ENCODE assay signal across 1 cellular context in the genomic region with DNA sequence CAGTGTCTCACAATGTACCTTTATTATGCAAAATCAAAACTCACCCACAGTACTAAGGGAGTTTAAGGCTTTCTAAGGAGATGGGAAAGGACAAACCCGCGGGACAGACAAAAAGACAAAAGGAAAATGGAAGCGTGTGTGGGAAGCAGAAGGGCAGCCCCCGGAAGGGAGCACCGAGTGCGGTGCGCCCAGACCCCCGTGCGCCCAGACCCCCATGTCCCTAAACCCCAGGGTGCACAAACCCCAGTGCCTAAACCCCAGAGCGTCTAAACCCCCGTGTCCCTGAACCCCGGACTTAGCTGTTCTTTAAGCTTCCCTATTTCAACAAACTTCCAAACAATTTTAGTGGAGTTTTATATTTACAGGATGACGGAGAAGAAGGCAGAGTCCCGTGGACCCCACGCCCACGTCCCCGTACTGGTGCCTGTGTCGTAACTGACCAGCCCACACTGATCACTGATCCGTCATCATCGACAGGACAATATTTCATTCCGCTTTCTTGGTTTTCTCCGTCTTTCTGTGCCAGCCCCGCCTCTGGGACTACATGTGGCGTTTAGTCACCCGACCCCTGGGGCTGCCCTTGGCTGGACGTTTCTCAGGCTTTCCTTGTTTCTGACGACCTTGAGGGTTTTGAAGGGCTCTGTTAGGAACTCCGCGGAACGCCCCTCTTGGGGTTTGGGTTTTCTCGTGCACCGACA.
TF ChIP-seq lines count a peak whose summit lies in the region.

No MANE protein-coding gene starts in this region.

TF ChIP-seq in GM23338, 12 proteins besides CTCF, POLR2A, EP300 and RAD21 (continued from another document):
- TF ChIP-seq, protein P1, sequence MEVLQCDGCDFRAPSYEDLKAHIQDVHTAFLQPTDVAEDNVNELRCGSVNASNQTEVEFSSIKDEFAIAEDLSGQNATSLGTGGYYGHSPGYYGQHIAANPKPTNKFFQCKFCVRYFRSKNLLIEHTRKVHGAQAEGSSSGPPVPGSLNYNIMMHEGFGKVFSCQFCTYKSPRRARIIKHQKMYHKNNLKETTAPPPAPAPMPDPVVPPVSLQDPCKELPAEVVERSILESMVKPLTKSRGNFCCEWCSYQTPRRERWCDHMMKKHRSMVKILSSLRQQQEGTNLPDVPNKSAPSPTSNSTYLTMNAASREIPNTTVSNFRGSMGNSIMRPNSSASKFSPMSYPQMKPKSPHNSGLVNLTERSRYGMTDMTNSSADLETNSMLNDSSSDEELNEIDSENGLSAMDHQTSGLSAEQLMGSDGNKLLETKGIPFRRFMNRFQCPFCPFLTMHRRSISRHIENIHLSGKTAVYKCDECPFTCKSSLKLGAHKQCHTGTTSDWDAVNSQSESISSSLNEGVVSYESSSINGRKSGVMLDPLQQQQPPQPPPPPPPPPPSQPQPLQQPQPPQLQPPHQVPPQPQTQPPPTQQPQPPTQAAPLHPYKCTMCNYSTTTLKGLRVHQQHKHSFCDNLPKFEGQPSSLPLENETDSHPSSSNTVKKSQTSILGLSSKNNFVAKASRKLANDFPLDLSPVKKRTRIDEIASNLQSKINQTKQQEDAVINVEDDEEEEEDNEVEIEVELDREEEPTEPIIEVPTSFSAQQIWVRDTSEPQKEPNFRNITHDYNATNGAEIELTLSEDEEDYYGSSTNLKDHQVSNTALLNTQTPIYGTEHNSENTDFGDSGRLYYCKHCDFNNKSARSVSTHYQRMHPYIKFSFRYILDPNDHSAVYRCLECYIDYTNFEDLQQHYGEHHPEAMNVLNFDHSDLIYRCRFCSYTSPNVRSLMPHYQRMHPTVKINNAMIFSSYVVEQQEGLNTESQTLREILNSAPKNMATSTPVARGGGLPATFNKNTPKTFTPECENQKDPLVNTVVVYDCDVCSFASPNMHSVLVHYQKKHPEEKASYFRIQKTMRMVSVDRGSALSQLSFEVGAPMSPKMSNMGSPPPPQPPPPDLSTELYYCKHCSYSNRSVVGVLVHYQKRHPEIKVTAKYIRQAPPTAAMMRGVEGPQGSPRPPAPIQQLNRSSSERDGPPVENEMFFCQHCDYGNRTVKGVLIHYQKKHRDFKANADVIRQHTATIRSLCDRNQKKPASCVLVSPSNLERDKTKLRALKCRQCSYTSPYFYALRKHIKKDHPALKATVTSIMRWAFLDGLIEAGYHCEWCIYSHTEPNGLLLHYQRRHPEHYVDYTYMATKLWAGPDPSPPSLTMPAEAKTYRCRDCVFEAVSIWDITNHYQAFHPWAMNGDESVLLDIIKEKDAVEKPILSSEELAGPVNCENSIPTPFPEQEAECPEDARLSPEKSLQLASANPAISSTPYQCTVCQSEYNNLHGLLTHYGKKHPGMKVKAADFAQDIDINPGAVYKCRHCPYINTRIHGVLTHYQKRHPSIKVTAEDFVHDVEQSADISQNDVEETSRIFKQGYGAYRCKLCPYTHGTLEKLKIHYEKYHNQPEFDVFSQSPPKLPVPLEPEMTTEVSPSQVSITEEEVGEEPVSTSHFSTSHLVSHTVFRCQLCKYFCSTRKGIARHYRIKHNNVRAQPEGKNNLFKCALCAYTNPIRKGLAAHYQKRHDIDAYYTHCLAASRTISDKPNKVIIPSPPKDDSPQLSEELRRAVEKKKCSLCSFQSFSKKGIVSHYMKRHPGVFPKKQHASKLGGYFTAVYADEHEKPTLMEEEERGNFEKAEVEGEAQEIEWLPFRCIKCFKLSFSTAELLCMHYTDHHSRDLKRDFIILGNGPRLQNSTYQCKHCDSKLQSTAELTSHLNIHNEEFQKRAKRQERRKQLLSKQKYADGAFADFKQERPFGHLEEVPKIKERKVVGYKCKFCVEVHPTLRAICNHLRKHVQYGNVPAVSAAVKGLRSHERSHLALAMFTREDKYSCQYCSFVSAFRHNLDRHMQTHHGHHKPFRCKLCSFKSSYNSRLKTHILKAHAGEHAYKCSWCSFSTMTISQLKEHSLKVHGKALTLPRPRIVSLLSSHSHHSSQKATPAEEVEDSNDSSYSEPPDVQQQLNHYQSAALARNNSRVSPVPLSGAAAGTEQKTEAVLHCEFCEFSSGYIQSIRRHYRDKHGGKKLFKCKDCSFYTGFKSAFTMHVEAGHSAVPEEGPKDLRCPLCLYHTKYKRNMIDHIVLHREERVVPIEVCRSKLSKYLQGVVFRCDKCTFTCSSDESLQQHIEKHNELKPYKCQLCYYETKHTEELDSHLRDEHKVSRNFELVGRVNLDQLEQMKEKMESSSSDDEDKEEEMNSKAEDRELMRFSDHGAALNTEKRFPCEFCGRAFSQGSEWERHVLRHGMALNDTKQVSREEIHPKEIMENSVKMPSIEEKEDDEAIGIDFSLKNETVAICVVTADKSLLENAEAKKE (CRISPR knock-in tag; IDR thresholded peaks at IDR 0.05) = no peak
- TF ChIP-seq, protein P2, sequence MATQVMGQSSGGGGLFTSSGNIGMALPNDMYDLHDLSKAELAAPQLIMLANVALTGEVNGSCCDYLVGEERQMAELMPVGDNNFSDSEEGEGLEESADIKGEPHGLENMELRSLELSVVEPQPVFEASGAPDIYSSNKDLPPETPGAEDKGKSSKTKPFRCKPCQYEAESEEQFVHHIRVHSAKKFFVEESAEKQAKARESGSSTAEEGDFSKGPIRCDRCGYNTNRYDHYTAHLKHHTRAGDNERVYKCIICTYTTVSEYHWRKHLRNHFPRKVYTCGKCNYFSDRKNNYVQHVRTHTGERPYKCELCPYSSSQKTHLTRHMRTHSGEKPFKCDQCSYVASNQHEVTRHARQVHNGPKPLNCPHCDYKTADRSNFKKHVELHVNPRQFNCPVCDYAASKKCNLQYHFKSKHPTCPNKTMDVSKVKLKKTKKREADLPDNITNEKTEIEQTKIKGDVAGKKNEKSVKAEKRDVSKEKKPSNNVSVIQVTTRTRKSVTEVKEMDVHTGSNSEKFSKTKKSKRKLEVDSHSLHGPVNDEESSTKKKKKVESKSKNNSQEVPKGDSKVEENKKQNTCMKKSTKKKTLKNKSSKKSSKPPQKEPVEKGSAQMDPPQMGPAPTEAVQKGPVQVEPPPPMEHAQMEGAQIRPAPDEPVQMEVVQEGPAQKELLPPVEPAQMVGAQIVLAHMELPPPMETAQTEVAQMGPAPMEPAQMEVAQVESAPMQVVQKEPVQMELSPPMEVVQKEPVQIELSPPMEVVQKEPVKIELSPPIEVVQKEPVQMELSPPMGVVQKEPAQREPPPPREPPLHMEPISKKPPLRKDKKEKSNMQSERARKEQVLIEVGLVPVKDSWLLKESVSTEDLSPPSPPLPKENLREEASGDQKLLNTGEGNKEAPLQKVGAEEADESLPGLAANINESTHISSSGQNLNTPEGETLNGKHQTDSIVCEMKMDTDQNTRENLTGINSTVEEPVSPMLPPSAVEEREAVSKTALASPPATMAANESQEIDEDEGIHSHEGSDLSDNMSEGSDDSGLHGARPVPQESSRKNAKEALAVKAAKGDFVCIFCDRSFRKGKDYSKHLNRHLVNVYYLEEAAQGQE (IDR thresholded peaks at IDR 0.05; ENCODE audit: unreplicated experiment) = no peak
- TF ChIP-seq ZNF114 (CRISPR knock-in tag; IDR thresholded peaks at IDR 0.05) (no peak), CREB1 (CRISPR knock-in tag; IDR thresholded peaks at IDR 0.05; ENCODE audit: low read depth) (no peak)
